3 cellular contexts compared by ENCODE assay signal in the genomic region with DNA sequence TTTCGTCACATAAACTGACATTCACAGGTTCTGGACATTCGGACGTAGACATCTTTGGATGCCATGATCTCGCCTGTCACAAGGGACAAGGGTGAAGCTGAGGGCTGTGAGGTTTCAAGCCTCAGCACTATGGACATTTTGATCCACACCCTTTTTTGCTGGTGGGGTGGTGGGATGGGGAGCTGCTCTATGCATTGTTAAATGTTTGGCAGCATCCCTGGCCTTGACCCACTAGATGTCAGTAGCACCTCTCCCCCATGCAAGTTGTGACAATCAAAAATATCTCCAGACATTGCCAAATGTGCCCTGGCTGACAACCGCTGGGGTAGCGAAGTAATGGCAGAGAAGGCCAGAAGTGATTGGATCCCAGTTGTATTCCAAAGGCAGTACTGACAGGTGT.
A peak's percentile ranks its signal among the peaks of the same experiment; 100 is the strongest.
TF ChIP-seq lines count a peak whose summit lies in the region.

No MANE protein-coding gene starts in this region.

TF ChIP-seq in SK-N-SH, 30 proteins besides CTCF, POLR2A, EP300 and RAD21 (continues in another document):
- TF ChIP-seq YY1 (IDR thresholded peaks at IDR 0.05; ENCODE audit: low read depth) (no peak), GABPA (IDR thresholded peaks at IDR 0.05; ENCODE audit: low read depth) (no peak), MEF2A (IDR thresholded peaks at IDR 0.05; ENCODE audit: borderline replicate concordance, low read depth) (no peak), ELF1 (IDR thresholded peaks at IDR 0.05) (no peak), JUND (IDR thresholded peaks at IDR 0.05) (no peak), RCOR1 (IDR thresholded peaks at IDR 0.05; ENCODE audit: low read length) (no peak)
- TF ChIP-seq, protein P1, sequence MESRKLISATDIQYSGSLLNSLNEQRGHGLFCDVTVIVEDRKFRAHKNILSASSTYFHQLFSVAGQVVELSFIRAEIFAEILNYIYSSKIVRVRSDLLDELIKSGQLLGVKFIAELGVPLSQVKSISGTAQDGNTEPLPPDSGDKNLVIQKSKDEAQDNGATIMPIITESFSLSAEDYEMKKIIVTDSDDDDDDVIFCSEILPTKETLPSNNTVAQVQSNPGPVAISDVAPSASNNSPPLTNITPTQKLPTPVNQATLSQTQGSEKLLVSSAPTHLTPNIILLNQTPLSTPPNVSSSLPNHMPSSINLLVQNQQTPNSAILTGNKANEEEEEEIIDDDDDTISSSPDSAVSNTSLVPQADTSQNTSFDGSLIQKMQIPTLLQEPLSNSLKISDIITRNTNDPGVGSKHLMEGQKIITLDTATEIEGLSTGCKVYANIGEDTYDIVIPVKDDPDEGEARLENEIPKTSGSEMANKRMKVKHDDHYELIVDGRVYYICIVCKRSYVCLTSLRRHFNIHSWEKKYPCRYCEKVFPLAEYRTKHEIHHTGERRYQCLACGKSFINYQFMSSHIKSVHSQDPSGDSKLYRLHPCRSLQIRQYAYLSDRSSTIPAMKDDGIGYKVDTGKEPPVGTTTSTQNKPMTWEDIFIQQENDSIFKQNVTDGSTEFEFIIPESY (IDR thresholded peaks at IDR 0.05; ENCODE audit: borderline replicate concordance, low read depth), result no peak
- TF ChIP-seq, protein P2, sequence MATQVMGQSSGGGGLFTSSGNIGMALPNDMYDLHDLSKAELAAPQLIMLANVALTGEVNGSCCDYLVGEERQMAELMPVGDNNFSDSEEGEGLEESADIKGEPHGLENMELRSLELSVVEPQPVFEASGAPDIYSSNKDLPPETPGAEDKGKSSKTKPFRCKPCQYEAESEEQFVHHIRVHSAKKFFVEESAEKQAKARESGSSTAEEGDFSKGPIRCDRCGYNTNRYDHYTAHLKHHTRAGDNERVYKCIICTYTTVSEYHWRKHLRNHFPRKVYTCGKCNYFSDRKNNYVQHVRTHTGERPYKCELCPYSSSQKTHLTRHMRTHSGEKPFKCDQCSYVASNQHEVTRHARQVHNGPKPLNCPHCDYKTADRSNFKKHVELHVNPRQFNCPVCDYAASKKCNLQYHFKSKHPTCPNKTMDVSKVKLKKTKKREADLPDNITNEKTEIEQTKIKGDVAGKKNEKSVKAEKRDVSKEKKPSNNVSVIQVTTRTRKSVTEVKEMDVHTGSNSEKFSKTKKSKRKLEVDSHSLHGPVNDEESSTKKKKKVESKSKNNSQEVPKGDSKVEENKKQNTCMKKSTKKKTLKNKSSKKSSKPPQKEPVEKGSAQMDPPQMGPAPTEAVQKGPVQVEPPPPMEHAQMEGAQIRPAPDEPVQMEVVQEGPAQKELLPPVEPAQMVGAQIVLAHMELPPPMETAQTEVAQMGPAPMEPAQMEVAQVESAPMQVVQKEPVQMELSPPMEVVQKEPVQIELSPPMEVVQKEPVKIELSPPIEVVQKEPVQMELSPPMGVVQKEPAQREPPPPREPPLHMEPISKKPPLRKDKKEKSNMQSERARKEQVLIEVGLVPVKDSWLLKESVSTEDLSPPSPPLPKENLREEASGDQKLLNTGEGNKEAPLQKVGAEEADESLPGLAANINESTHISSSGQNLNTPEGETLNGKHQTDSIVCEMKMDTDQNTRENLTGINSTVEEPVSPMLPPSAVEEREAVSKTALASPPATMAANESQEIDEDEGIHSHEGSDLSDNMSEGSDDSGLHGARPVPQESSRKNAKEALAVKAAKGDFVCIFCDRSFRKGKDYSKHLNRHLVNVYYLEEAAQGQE (IDR thresholded peaks at IDR 0.05; ENCODE audit: low read depth, low read length), result no peak
- TF ChIP-seq, protein P3, sequence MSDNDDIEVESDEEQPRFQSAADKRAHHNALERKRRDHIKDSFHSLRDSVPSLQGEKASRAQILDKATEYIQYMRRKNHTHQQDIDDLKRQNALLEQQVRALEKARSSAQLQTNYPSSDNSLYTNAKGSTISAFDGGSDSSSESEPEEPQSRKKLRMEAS (IDR thresholded peaks at IDR 0.05; ENCODE audit: low read depth), result no peak
- TF ChIP-seq, protein P4, sequence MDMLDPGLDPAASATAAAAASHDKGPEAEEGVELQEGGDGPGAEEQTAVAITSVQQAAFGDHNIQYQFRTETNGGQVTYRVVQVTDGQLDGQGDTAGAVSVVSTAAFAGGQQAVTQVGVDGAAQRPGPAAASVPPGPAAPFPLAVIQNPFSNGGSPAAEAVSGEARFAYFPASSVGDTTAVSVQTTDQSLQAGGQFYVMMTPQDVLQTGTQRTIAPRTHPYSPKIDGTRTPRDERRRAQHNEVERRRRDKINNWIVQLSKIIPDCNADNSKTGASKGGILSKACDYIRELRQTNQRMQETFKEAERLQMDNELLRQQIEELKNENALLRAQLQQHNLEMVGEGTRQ (IDR thresholded peaks at IDR 0.05; ENCODE audit: borderline replicate concordance, low read depth, low read length), result no peak

TF ChIP-seq in SK-N-SH treated with all-trans-retinoic acid at 6 μM for 48 hours, 23 proteins besides CTCF, POLR2A, EP300 and RAD21:
- no peak for TF ChIP-seq ISL1 (CRISPR knock-in tag; IDR thresholded peaks at IDR 0.05)
- no peak for TF ChIP-seq PPARA (CRISPR knock-in tag; IDR thresholded peaks at IDR 0.05; ENCODE audit: borderline replicate concordance)
- TF ChIP-seq, protein P5, sequence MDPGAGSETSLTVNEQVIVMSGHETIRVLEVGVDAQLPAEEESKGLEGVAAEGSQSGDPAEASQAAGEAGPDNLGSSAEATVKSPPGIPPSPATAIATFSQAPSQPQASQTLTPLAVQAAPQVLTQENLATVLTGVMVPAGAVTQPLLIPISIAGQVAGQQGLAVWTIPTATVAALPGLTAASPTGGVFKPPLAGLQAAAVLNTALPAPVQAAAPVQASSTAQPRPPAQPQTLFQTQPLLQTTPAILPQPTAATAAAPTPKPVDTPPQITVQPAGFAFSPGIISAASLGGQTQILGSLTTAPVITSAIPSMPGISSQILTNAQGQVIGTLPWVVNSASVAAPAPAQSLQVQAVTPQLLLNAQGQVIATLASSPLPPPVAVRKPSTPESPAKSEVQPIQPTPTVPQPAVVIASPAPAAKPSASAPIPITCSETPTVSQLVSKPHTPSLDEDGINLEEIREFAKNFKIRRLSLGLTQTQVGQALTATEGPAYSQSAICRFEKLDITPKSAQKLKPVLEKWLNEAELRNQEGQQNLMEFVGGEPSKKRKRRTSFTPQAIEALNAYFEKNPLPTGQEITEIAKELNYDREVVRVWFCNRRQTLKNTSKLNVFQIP (CRISPR knock-in tag; IDR thresholded peaks at IDR 0.05; ENCODE audit: borderline replicate concordance, low read depth), result no peak
- TF ChIP-seq, protein P6, sequence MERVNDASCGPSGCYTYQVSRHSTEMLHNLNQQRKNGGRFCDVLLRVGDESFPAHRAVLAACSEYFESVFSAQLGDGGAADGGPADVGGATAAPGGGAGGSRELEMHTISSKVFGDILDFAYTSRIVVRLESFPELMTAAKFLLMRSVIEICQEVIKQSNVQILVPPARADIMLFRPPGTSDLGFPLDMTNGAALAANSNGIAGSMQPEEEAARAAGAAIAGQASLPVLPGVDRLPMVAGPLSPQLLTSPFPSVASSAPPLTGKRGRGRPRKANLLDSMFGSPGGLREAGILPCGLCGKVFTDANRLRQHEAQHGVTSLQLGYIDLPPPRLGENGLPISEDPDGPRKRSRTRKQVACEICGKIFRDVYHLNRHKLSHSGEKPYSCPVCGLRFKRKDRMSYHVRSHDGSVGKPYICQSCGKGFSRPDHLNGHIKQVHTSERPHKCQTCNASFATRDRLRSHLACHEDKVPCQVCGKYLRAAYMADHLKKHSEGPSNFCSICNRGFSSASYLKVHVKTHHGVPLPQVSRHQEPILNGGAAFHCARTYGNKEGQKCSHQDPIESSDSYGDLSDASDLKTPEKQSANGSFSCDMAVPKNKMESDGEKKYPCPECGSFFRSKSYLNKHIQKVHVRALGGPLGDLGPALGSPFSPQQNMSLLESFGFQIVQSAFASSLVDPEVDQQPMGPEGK (CRISPR knock-in tag; IDR thresholded peaks at IDR 0.05; ENCODE audit: borderline replicate concordance), result no peak

TF ChIP-seq in K562, 482 proteins besides CTCF, POLR2A, EP300 and RAD21:
- TF ChIP-seq, protein P7, sequence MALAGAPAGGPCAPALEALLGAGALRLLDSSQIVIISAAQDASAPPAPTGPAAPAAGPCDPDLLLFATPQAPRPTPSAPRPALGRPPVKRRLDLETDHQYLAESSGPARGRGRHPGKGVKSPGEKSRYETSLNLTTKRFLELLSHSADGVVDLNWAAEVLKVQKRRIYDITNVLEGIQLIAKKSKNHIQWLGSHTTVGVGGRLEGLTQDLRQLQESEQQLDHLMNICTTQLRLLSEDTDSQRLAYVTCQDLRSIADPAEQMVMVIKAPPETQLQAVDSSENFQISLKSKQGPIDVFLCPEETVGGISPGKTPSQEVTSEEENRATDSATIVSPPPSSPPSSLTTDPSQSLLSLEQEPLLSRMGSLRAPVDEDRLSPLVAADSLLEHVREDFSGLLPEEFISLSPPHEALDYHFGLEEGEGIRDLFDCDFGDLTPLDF (CRISPR knock-in tag; IDR thresholded peaks at IDR 0.05), result no peak
- 0 out of 2 replicates have a peak, but pooled peaks have one; percentile 13 for TF ChIP-seq SMC3 (conservative IDR thresholded peaks at IDR 0.05; ENCODE audit: insufficient read depth, low read depth, low read length)
